Comparison of ENCODE assay signal across 16 cellular contexts in genomic region chr3:29679967-29680366, GRCh38.
DNase-seq lines count a peak whose midpoint lies in the region; ATAC-seq, FAIRE-seq and TF ChIP-seq lines count a peak whose summit lies in the region.
"Had no signal": no experiment of that assay in that cellular context is flagged by ENCODE, and none has a peak within 500 bp of the region (broad histone marks: within the 10 kb centered on the region; RNA-seq: fewer than 3 reads in every experiment).

No MANE protein-coding gene starts in this region.

- no peak for TF ChIP-seq RAD21 in HepG2 (CRISPR knock-in tag; IDR thresholded peaks at IDR 0.05)
- TF ChIP-seq RAD21 in K562 (CRISPR knock-in tag; conservative IDR thresholded peaks at IDR 0.05 in 1 of 2, IDR thresholded peaks at IDR 0.05 in 1 of 2) = no peak
- TF ChIP-seq RAD21 in neural cell (conservative IDR thresholded peaks at IDR 0.05) = no peak

- H3K4me3 Mint-ChIP-seq in progenitor cell of endocrine pancreas (ENCODE audit: low read depth) = no peak overlapping the region
- H3K4me3 Mint-ChIP-seq: CD4-positive, alpha-beta memory T cell had no signal

- no peaks in the 10 kb centered on the region for H3K36me3 ChIP-seq in HepG2 (replicated peaks in 1 of 2; ENCODE audit: control insufficient read depth in 1 of 2, insufficient read depth in 2 of 2, low read length in 2 of 2)
- H3K36me3 ChIP-seq in right lobe of liver = no peaks in the 10 kb centered on the region
- no peaks in the 10 kb centered on the region for H3K36me3 ChIP-seq in K562 (ENCODE audit: control insufficient read depth, insufficient read depth, low read length)
- no peaks in the 10 kb centered on the region for H3K36me3 ChIP-seq in neural cell (ENCODE audit: insufficient read depth, low read length)
- no peaks in the 10 kb centered on the region for H3K36me3 ChIP-seq in mesendoderm (ENCODE audit: control insufficient read depth, insufficient read depth, low read length)
- H3K36me3 ChIP-seq: BE2C had no signal

- POLR2A ChIA-PET in HepG2 (lab: Yijun Ruan, JAX) (no interaction called here), K562 (lab: Yijun Ruan, JAX) (no interaction called here)

- no peak overlapping the region for H2BK5ac ChIP-seq in mesendoderm (ENCODE audit: low read length)

- TF ChIP-seq CTCF in HepG2 (CRISPR knock-in tag; IDR thresholded peaks at IDR 0.05) (no peak), right lobe of liver (IDR thresholded peaks at IDR 0.05) (no peak), K562 (IDR thresholded peaks at IDR 0.05 in 2 of 3, conservative IDR thresholded peaks at IDR 0.05 in 1 of 3; ENCODE audit: insufficient read depth in 2 of 3, low read depth in 1 of 3, low read length in 3 of 3) (no peak), neural cell (IDR thresholded peaks at IDR 0.05; ENCODE audit: poor library complexity, severe bottlenecking) (no peak), progenitor cell of endocrine pancreas (IDR thresholded peaks at IDR 0.05; ENCODE audit: unreplicated experiment) (no peak)

- no peak overlapping the region for H3K4me2 ChIP-seq in HepG2 (ENCODE audit: low read depth, low read length)
- no peak overlapping the region for H3K4me2 ChIP-seq in K562 (ENCODE audit: insufficient read depth, low read length)
- H3K4me2 ChIP-seq in neural cell (ENCODE audit: low read length) = no peak overlapping the region
- H3K4me2 ChIP-seq in mesendoderm (ENCODE audit: low read length) = no peak overlapping the region

- intact Hi-C loops in HepG2 (cut with micrococcal nuclease; ENCODE audit: unreplicated experiment) = no loop called here
- intact Hi-C loops in right lobe of liver (cut with DNase I) = no loop called here
- intact Hi-C loops in K562 (cut with micrococcal nuclease) = no loop called here

- no peak overlapping the region for H3K9ac ChIP-seq in HepG2 (ENCODE audit: insufficient read depth, low read depth, low read length)
- H3K9ac ChIP-seq in K562 (ENCODE audit: insufficient read depth in 1 of 2, low read depth in 2 of 2, low read length in 2 of 2) = no peak overlapping the region
- H3K9ac ChIP-seq in neural cell (ENCODE audit: low read length) = no peak overlapping the region
- H3K9ac ChIP-seq in mesendoderm (ENCODE audit: low read length) = no peak overlapping the region

- no peaks in the 10 kb centered on the region for H3K9me1 ChIP-seq in K562 (ENCODE audit: control insufficient read depth, insufficient read depth, low read length)

- FAIRE-seq in HepG2 (lab: Jason Lieb, UNC) (no peak), K562 (lab: Jason Lieb, UNC) (no peak)
- FAIRE-seq: A204.1, GM12878, GM18507 had no signal

- ATAC-seq in HepG2 (no peak), right lobe of liver (no peak), K562 (no peak), HG03097 (IDR thresholded peaks at IDR 0.05; ENCODE audit: low FRiP score, unreplicated experiment) (no peak)
- ATAC-seq: GM12878 had no signal

- 2% methylated on average over 4 of the region's 4 CpGs for WGBS in HepG2 (ENCODE audit: low lambda C conversion rate)
- 75% methylated on average over 4 of the region's 4 CpGs for WGBS in right lobe of liver (ENCODE audit: insufficient coverage, low coverage, low lambda C conversion rate, missing lambda C conversion rate)
- WGBS in K562 (ENCODE audit: insufficient coverage, low coverage, missing lambda C conversion rate) = 0% methylated on average over 4 of the region's 4 CpGs
- no CpG with 5 or more reads among the region's 4 CpGs for WGBS in mesendoderm (ENCODE audit: extremely low coverage, insufficient coverage, low lambda C conversion rate)

- peaks cover 3% of the 10 kb centered on the region for H3K36me3 Mint-ChIP-seq in progenitor cell of endocrine pancreas (ENCODE audit: insufficient read depth)
- H3K36me3 Mint-ChIP-seq: CD4-positive, alpha-beta memory T cell had no signal

- in situ Hi-C loops in HepG2 (cut with HindIII; ENCODE audit: extremely low pct_ligation_motif_present, low pct_unique_long_range_greater_than_20kb) = no loop called here
- in situ Hi-C loops in K562 (cut with MboI) = no loop called here

- no peak overlapping the region for H3K18ac ChIP-seq in mesendoderm (ENCODE audit: low read length)

- H2BK15ac ChIP-seq in mesendoderm (replicated peaks; ENCODE audit: low read depth) = no peak overlapping the region

- no peak for TF ChIP-seq POLR2A in HepG2 (IDR thresholded peaks at IDR 0.05; ENCODE audit: insufficient read depth in 1 of 2, low read depth in 2 of 2, low read length in 2 of 2)
- no peak for TF ChIP-seq POLR2A in right lobe of liver (IDR thresholded peaks at IDR 0.05)
- TF ChIP-seq POLR2A in K562 (conservative IDR thresholded peaks at IDR 0.05) = no peak

- CTCF ChIA-PET in HepG2 (lab: Yijun Ruan, JAX; ENCODE audit: low intra/inter-chr PET ratio, low total read pairs) = no interaction called here
- CTCF ChIA-PET in K562 (lab: Yijun Ruan, JAX; ENCODE audit: low intra/inter-chr PET ratio) = no interaction called here

- TF ChIP-seq EP300 in HepG2 (IDR thresholded peaks at IDR 0.05; ENCODE audit: low read depth in 2 of 2, low read length in 2 of 2) = no peak
- no peak for TF ChIP-seq EP300 in HepG2 (CRISPR knock-in tag; IDR thresholded peaks at IDR 0.05; ENCODE audit: borderline replicate concordance)
- TF ChIP-seq EP300 in K562 (IDR thresholded peaks at IDR 0.05; ENCODE audit: low read length) = no peak
- TF ChIP-seq EP300 in neural cell (conservative IDR thresholded peaks at IDR 0.05; ENCODE audit: poor library complexity, severe bottlenecking) = peak; percentile 55

- H3K79me2 ChIP-seq in HepG2 (ENCODE audit: insufficient read depth, low read length) (no peaks in the 10 kb centered on the region), K562 (ENCODE audit: control insufficient read depth, insufficient read depth, low read length) (no peaks in the 10 kb centered on the region), neural cell (replicated peaks; ENCODE audit: insufficient read depth, low read length) (no peaks in the 10 kb centered on the region), mesendoderm (ENCODE audit: control insufficient read depth, insufficient read depth, low read length) (no peaks in the 10 kb centered on the region)

- no peak overlapping the region for H3K4ac ChIP-seq in mesendoderm (ENCODE audit: low read depth, low read length)

- no peak overlapping the region for H4K5ac ChIP-seq in mesendoderm (ENCODE audit: low read length)

- H4K8ac ChIP-seq in mesendoderm (ENCODE audit: low read depth, low read length) = no peak overlapping the region

- DNase-seq in HepG2 (ENCODE audit: low spot score) (no peak), right lobe of liver (no peak), K562 (ENCODE audit: extremely low read depth in 1 of 4, low spot score in 3 of 4) (no peak), progenitor cell of endocrine pancreas (ENCODE audit: low spot score, unreplicated experiment) (no peak), mesendoderm (no peak), NCI-H510A treated with DMSO at 0.1 percent for 48 hours (lab: John Stamatoyannopoulos, UW) (no peak)
- DNase-seq: BE2C; CD4-positive, alpha-beta memory T cell; DMS79; H7 had no signal

- no peaks in the 10 kb centered on the region for H3K79me1 ChIP-seq in mesendoderm (ENCODE audit: low read length)

- no peaks in the 10 kb centered on the region for H3K27me3 Mint-ChIP-seq in progenitor cell of endocrine pancreas
- H3K27me3 Mint-ChIP-seq: CD4-positive, alpha-beta memory T cell had no signal

- no peaks in the 10 kb centered on the region for H3K9me2 ChIP-seq in neural cell (ENCODE audit: insufficient read depth, low read length)

- peak overlapping the region; percentile 40 for H3K27ac Mint-ChIP-seq in progenitor cell of endocrine pancreas
- H3K27ac Mint-ChIP-seq: CD4-positive, alpha-beta memory T cell had no signal

- H3K9me3 ChIP-seq in HepG2 (ENCODE audit: low read length) (no peaks in the 10 kb centered on the region), right lobe of liver (no peaks in the 10 kb centered on the region), K562 (replicated peaks; ENCODE audit: control insufficient read depth, insufficient read depth, low read depth, low read length) (no peaks in the 10 kb centered on the region; the same call in none of the 2 replicates), neural cell (ENCODE audit: low read length) (no peaks in the 10 kb centered on the region)
- H3K9me3 ChIP-seq: BE2C had no signal

- H3K4me3 ChIP-seq in HepG2 (replicated peaks in 1 of 3; ENCODE audit: insufficient read depth in 1 of 3, low read depth in 2 of 3, low read length in 3 of 3) (no peak overlapping the region), right lobe of liver (no peak overlapping the region), K562 (no peak overlapping the region), neural cell (ENCODE audit: low read length) (no peak overlapping the region), mesendoderm (ENCODE audit: low read length) (no peak overlapping the region)
- H3K4me3 ChIP-seq: GM12878 had no signal

- BruUV-seq in HepG2 (replicated peaks; lab: Mats Ljungman, UMichigan) (no TSS peak), K562 (replicated peaks; lab: Mats Ljungman, UMichigan) (no TSS peak)

- H3K4me1 Mint-ChIP-seq in progenitor cell of endocrine pancreas (ENCODE audit: low read depth) = peaks cover 27% of the 10 kb centered on the region
- H3K4me1 Mint-ChIP-seq: CD4-positive, alpha-beta memory T cell had no signal

- H3K27me3 ChIP-seq in HepG2 (ENCODE audit: control insufficient read depth in 1 of 2, insufficient read depth in 2 of 2, low read length in 2 of 2) = no peaks in the 10 kb centered on the region; a peak in 1 of 5 replicates
- H3K27me3 ChIP-seq in right lobe of liver = no peaks in the 10 kb centered on the region
- H3K27me3 ChIP-seq in K562 (ENCODE audit: control insufficient read depth in 2 of 2, insufficient read depth in 2 of 2, low read length in 2 of 2) = no peaks in the 10 kb centered on the region
- no peaks in the 10 kb centered on the region for H3K27me3 ChIP-seq in neural cell (ENCODE audit: insufficient read depth, low read depth, low read length)
- no peaks in the 10 kb centered on the region for H3K27me3 ChIP-seq in mesendoderm (ENCODE audit: insufficient read depth, low read length, poor library complexity)
- H3K27me3 ChIP-seq: BE2C had no signal

- H2AFZ ChIP-seq in HepG2 (ENCODE audit: low read length) = no peak overlapping the region
- no peak overlapping the region for H2AFZ ChIP-seq in K562 (ENCODE audit: low read depth, low read length)
- no peak overlapping the region for H2AFZ ChIP-seq in neural cell (ENCODE audit: low read depth, low read length)

- no peak overlapping the region for H2BK120ac ChIP-seq in mesendoderm (ENCODE audit: low read depth, low read length)

- H3K9me3 Mint-ChIP-seq in progenitor cell of endocrine pancreas (ENCODE audit: low read depth) = peaks cover 14% of the 10 kb centered on the region

- H3K4me1 ChIP-seq in HepG2 (ENCODE audit: insufficient read depth, low read length) = no peaks in the 10 kb centered on the region
- peaks cover 0 to 13% (median 0%) of the 10 kb centered on the region in 4 donors for H3K4me1 ChIP-seq in right lobe of liver
- H3K4me1 ChIP-seq in K562 (replicated peaks in 1 of 2; ENCODE audit: control insufficient read depth in 2 of 2, insufficient read depth in 2 of 2, low read length in 2 of 2) = no peaks in the 10 kb centered on the region
- no peaks in the 10 kb centered on the region for H3K4me1 ChIP-seq in mesendoderm (ENCODE audit: control insufficient read depth, low read depth, low read length)

- H3K27ac ChIP-seq in HepG2 (ENCODE audit: extremely low read length, insufficient read depth, low read length) (no peak overlapping the region), right lobe of liver (no peak overlapping the region), K562 (ENCODE audit: extremely low read depth, low read depth, low read length) (no peak overlapping the region), neural cell (ENCODE audit: low read length) (no peak overlapping the region), mesendoderm (ENCODE audit: low read depth, low read length) (no peak overlapping the region)
- H3K27ac ChIP-seq: C4-2B had no signal

- no peaks in the 10 kb centered on the region for H3F3A ChIP-seq in neural cell (ENCODE audit: insufficient read depth, low read length, poor library complexity, severe bottlenecking)

- H4K20me1 ChIP-seq in HepG2 (ENCODE audit: insufficient read depth, low read length) (no peaks in the 10 kb centered on the region), K562 (replicated peaks; ENCODE audit: control insufficient read depth, insufficient read depth, low read length) (no peaks in the 10 kb centered on the region), neural cell (ENCODE audit: insufficient read depth) (no peaks in the 10 kb centered on the region)

- H3K23ac ChIP-seq in mesendoderm (ENCODE audit: low read length) = no peak overlapping the region

- H3K56ac ChIP-seq in mesendoderm (ENCODE audit: low read length) = no peak overlapping the region

- H2AK5ac ChIP-seq in mesendoderm (ENCODE audit: low read length) = no peak overlapping the region

Comparison
In these comparisons a context has a peak if more than half of its experiments do, and no peak if none do; other contexts are left out.
1. Of the 241 proteins assayed by ChIP-seq in both HepG2 and K562: peak only in HepG2: none; only in K562: MAFG; in both: MAFF and MAFK; in neither: 238.